ENCODE assay signal across 8 cellular contexts in the genomic region with DNA sequence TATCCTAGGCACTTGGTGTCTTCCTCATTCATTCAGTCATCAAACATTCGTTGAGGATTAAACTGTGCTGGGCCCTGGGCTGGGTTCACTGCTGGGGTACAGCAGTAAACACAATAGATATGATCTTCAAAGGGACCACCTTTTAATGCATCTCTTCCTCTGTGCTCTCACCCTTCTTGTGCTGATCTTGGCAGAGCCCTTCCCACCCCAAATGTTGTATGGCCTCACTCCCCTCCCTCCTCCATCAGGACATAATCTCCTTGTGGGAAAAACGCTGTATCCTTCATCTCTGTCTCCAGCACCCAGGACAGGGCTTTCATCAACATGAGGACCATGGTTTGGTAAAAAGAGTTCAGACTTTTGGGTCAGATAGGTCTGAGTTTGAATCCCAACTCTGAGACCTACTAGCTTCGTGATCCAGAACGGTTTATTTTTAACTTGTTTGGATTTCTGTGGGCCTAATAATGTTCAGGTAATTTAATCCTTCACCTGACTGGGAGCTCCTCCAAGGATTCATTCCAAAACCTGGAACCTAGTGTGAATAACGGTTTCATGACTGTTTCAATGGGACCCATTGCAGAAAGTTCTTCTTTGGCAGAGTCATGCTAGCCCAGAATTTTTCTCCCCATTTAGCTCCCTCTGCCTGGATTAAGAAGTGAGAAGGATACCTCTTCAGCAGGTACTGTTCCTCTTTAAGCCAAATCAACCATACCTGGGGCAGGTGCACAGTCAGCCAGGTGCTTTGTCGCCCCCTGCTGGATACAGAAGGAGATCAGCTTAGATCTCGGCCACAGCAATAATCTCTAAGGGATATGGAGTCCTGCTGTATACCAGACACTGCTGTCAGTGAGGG. TPM values are rescaled to one million over a fixed set of nuclear protein-coding genes. Genes with fewer than 3 reads are reported as not detected.
DNase-seq lines count a peak whose midpoint lies in the region; ATAC-seq and TF ChIP-seq lines count a peak whose summit lies in the region.

No MANE protein-coding gene starts in this region.

- H3K27ac ChIP-seq in esophagus squamous epithelium, result no peak overlapping the region

- WGBS in esophagus squamous epithelium, 2 donors, result 15 to 21% methylated on average over 6 to 7 of the region's 7 CpGs

- peak in 5 of 6 experiments; percentile 70 to 89 (median 76) for TF ChIP-seq CTCF in esophagus squamous epithelium (IDR thresholded peaks at IDR 0.05)

- no peaks in the 10 kb centered on the region for H3K36me3 ChIP-seq in esophagus squamous epithelium

- peak; percentile 29 for DNase-seq in COLO829 (ENCODE audit: low spot score)
- DNase-seq in GM19240 (ENCODE audit: insufficient read length, low spot score), result peak; percentile 47
- DNase-seq in NCI-H345 (lab: John Stamatoyannopoulos, UW), result peak; percentile 62
- peak; percentile 67 for DNase-seq in activated CD8-positive, alpha-beta memory T cell treated with anti-CD3 and anti-CD28 coated beads, Interleukin-2, amount 50 U/mL, for 4 hours
- no peak for DNase-seq in esophagus squamous epithelium (lab: John Stamatoyannopoulos, UW)
- DNase-seq in stimulated activated CD4-positive, alpha-beta T cell treated with anti-CD3 and anti-CD28 coated beads, Interleukin-12 subunit alpha, Interleukin-12 subunit beta, amount 100 ng/mL, for 4 hours, result peak; percentile 56
- no peak for DNase-seq in hepatic stellate cell (ENCODE audit: low spot score)

- TF ChIP-seq POLR2A in esophagus squamous epithelium (IDR thresholded peaks at IDR 0.05), result no peak

- no peak overlapping the region for H3K4me3 ChIP-seq in esophagus squamous epithelium

- peaks cover 0 to 70% (median 0%) of the 10 kb centered on the region in 4 donors for H3K27me3 ChIP-seq in esophagus squamous epithelium

- intact Hi-C loops in esophagus squamous epithelium (cut with DNase I), result loop anchor here (2.0 kb wide), 1 partner anchor 228 kb away; no protein-coding TSS in a partner anchor

- ATAC-seq in GM21526 (IDR thresholded peaks at IDR 0.05; ENCODE audit: low FRiP score, unreplicated experiment), result no peak

- H3K4me1 ChIP-seq in esophagus squamous epithelium, result peaks cover 6 to 10% (median 8%) of the 10 kb centered on the region in 3 donors

- no peaks in the 10 kb centered on the region for H3K9me3 ChIP-seq in esophagus squamous epithelium

RNA-seq across cellular contexts. Expression of gene WNT7A, which starts 5.2 kb away (rescaled TPM):
- under 1 TPM in 3 of 4 donors, not detected in 1; 0.09 to 0.91 (median 0.73) TPM for total RNA-seq in esophagus squamous epithelium

Comparison
In these comparisons a context has a peak if more than half of its experiments do, and no peak if none do; other contexts are left out.
1. DNase-seq: peak in COLO829 (single experiment), GM19240 (single experiment), NCI-H345 (single experiment), activated CD8-positive, alpha-beta memory T cell treated with anti-CD3 and anti-CD28 coated beads, Interleukin-2, amount 50 U/mL, for 4 hours (single experiment) and stimulated activated CD4-positive, alpha-beta T cell treated with anti-CD3 and anti-CD28 coated beads, Interleukin-12 subunit alpha, Interleukin-12 subunit beta, amount 100 ng/mL, for 4 hours (single experiment); none in esophagus squamous epithelium (single experiment) and hepatic stellate cell (single experiment).